26 cellular contexts compared by ENCODE assay signal in the genomic region with DNA sequence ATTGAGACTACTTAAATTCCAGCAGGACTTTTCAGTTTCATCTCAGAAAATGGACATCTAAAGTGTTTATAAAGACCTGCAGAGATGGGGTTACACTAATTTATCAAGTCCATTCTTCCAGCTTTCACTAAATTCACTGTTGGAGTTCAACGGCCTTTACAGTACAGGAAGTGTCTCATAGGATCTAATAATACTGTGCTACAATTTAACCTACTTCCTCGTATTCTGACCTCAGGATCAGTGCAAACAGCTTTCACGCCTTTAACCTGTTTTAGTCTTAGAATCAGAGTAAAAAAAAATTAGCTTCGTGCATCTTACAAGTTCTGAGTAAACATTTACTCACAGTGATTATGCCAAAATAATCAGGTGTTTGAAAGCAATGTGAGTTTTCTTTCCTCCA.
"Had no signal": no experiment of that assay in that cellular context is flagged by ENCODE, and none has a peak within 500 bp of the region (broad histone marks: within the 10 kb centered on the region; RNA-seq: fewer than 3 reads in every experiment).

No MANE protein-coding gene starts in this region.

- H3K27me3 Mint-ChIP-seq: dendritic cell treated with granulocyte-macrophage colony-stimulating factor and Interleukin-4, amounts not matched to agents 40 ng/mL and 50 ng/mL, for 4 days had no signal

- H3K36me3 Mint-ChIP-seq: immature natural killer cell had no signal

- H3K4me3 ChIP-seq: colonic mucosa, dorsolateral prefrontal cortex, esophagus squamous epithelium, gastrocnemius medialis, heart left ventricle, hepatocyte, left lung, lower lobe of right lung had no signal

- H3K36me3 ChIP-seq: colonic mucosa, esophagus squamous epithelium, gastrocnemius medialis, heart left ventricle, left lung, lower lobe of right lung had no signal

- H3K4me3 Mint-ChIP-seq: dendritic cell treated with granulocyte-macrophage colony-stimulating factor and Interleukin-4, amounts not matched to agents 40 ng/mL and 50 ng/mL, for 4 days; mesothelial cell of epicardium had no signal

- H3K79me2 ChIP-seq: hepatocyte had no signal

- FAIRE-seq: kidney had no signal

- H3K9me3 Mint-ChIP-seq: dendritic cell treated with granulocyte-macrophage colony-stimulating factor and Interleukin-4, amounts not matched to agents 40 ng/mL and 50 ng/mL, for 4 days; immature natural killer cell; mesothelial cell of epicardium had no signal

- H3K4me1 ChIP-seq: colonic mucosa, esophagus squamous epithelium, gastrocnemius medialis, heart left ventricle, left lung, lower lobe of right lung had no signal

- H3K4me1 Mint-ChIP-seq: mesothelial cell of epicardium had no signal

- H3K27me3 ChIP-seq: colonic mucosa, dorsolateral prefrontal cortex, esophagus squamous epithelium, gastrocnemius medialis, heart left ventricle, hepatocyte, left lung had no signal

- H3K27ac ChIP-seq: colonic mucosa, epithelial cell of prostate, esophagus squamous epithelium, gastrocnemius medialis, heart left ventricle, hepatocyte, left lung, lower lobe of right lung had no signal

- ATAC-seq: esophagus mucosa, gastrocnemius medialis, heart left ventricle, left lung, left ventricle myocardium superior, lower lobe of right lung had no signal

- DNase-seq: cerebellar nuclear complex; colonic mucosa; cortex of kidney; dorsolateral prefrontal cortex; effector CD4-positive, alpha-beta T cell; effector memory CD4-positive, alpha-beta T cell; erythroblast; esophagus squamous epithelium; foreskin fibroblast; foreskin melanocyte; gastrocnemius medialis; heart left ventricle; hypothalamus; immature natural killer cell; islet precursor cell; kidney; kidney glomerular epithelial cell; left lung; left ventricle myocardium superior; lower lobe of right lung; mesenchymal stem cell had no signal

- H2AFZ ChIP-seq: hepatocyte had no signal

- H3K27ac Mint-ChIP-seq: dendritic cell treated with granulocyte-macrophage colony-stimulating factor and Interleukin-4, amounts not matched to agents 40 ng/mL and 50 ng/mL, for 4 days; mesothelial cell of epicardium had no signal

- H3K9me3 ChIP-seq: colonic mucosa, esophagus squamous epithelium, gastrocnemius medialis, heart left ventricle, left lung, lower lobe of right lung had no signal

- H3K4me2 ChIP-seq: hepatocyte had no signal
